In genomic region chr1:188778578-188778977, GRCh38 we compare ENCODE assay signal across 24 cellular contexts.
"Had no signal": no experiment of that assay in that cellular context is flagged by ENCODE, and none has a peak within 500 bp of the region (broad histone marks: within the 10 kb centered on the region; RNA-seq: fewer than 3 reads in every experiment).

No MANE protein-coding gene starts in this region.

- FAIRE-seq: frontal cortex, islet of Langerhans had no signal

- ATAC-seq: activated naive CD4-positive, alpha-beta T cell treated with anti-CD3 and anti-CD28 coated beads, Interleukin-2, amount 50 U/mL, for 72 hours; activated T-cell treated with anti-CD3 and anti-CD28 coated beads, Interleukin-2, amount 50 U/mL, for 72 hours; left lung; lower lobe of right lung; naive thymus-derived CD8-positive, alpha-beta T cell; psoas muscle had no signal

- DNase-seq: activated CD4-positive, alpha-beta T cell treated with anti-CD3 and anti-CD28 coated beads for 4 hours; activated CD4-positive, alpha-beta T cell treated with anti-CD3 and anti-CD28 coated beads, Interleukin-2, amount 50 U/mL, for 4 hours; activated CD4-positive, CD25-positive, alpha-beta regulatory T cell; activated naive CD4-positive, alpha-beta T cell; activated T-cell treated with anti-CD3 and anti-CD28 coated beads for 4 hours; activated T-cell treated with anti-CD3 and anti-CD28 coated beads, Interleukin-2, amount 50 U/mL, for 72 hours; aorta; endodermal cell; left lung; lower lobe of right lung; mesenchymal stem cell; naive thymus-derived CD8-positive, alpha-beta T cell; occipital lobe; psoas muscle; spleen; stimulated activated naive CD4-positive, alpha-beta T cell; testis; transverse colon had no signal

- H3K4me1 ChIP-seq: esophagus muscularis mucosa, left lung, lower lobe of right lung, parathyroid adenoma, psoas muscle, right atrium auricular region, spleen, testis, transverse colon had no signal

- H3K9me3 ChIP-seq: esophagus muscularis mucosa, lower lobe of right lung, psoas muscle, right atrium auricular region, testis, transverse colon had no signal

- H3K27ac ChIP-seq: esophagus muscularis mucosa, left lung, lower lobe of right lung, parathyroid adenoma, psoas muscle, right atrium auricular region, spleen, testis, transverse colon had no signal

- H3K4me3 ChIP-seq: esophagus muscularis mucosa, left lung, lower lobe of right lung, psoas muscle, right atrium auricular region, spleen, testis, transverse colon had no signal
